Comparison of ENCODE assay signal across 15 cellular contexts in genomic region chr16:10600792-10601443, GRCh38. TPM values are rescaled to one million over a fixed set of nuclear protein-coding genes. Genes with fewer than 3 reads are reported as not detected.
A peak's percentile ranks its signal among the peaks of the same experiment; 100 is the strongest.
DNase-seq lines count a peak whose midpoint lies in the region; ATAC-seq, FAIRE-seq and TF ChIP-seq lines count a peak whose summit lies in the region.
"Had no signal": no experiment of that assay in that cellular context is flagged by ENCODE, and none has a peak within 500 bp of the region (broad histone marks: within the 10 kb centered on the region; RNA-seq: fewer than 3 reads in every experiment).

No MANE protein-coding gene starts in this region.

- TF ChIP-seq CTCF in A549 (IDR thresholded peaks at IDR 0.05) (no peak), GM12878 (IDR thresholded peaks at IDR 0.05 in 2 of 3, conservative IDR thresholded peaks at IDR 0.05 in 1 of 3; ENCODE audit: control insufficient read depth in 2 of 3, extremely low read depth in 1 of 3, insufficient read depth in 1 of 3, low read depth in 3 of 3, low read length in 3 of 3) (no peak), left lung (IDR thresholded peaks at IDR 0.05) (no peak)

- POLR2A ChIA-PET in A549 (lab: Yijun Ruan, JAX) (no interaction called here), GM12878 (lab: Charles Lee) (interaction anchor here (1.3 kb wide), 1 partner anchor 8 kb away, joined by 4 read pairs; no protein-coding TSS in a partner anchor)

- intact Hi-C loops in GM12878 (cut with micrococcal nuclease; ENCODE audit: unreplicated experiment) (no loop called here), left lung (cut with DNase I) (no loop called here)

- SMC1A ChIA-PET in GM12878 (lab: Charles Lee; ENCODE audit: uncharacterized antibody, unreplicated experiment), result interaction anchor here (0.7 to 1.2 kb wide), 4 partner anchors 10 to 137 kb away, joined by 3 read pairs; no protein-coding TSS in a partner anchor

- H2AFZ ChIP-seq in GM12878 (ENCODE audit: control insufficient read depth, low read depth, low read length), result no peak overlapping the region

- no peak for DNase-seq in A549 (ENCODE audit: low read depth in 1 of 2, low spot score in 1 of 2)
- no peak for DNase-seq in GM12878 (ENCODE audit: low read depth, low spot score)
- no peak for DNase-seq in left lung
- DNase-seq in stimulated activated CD8-positive, alpha-beta memory T cell treated with anti-CD3 and anti-CD28 coated beads, Interleukin-4, amount 100 ng/mL, for 48 hours, result no peak
- no peak for DNase-seq in NCI-H82 (lab: John Stamatoyannopoulos, UW)
- DNase-seq: AML-193; cortex of kidney; Karpas-422; NCI-H2227 treated with DMSO at 0.1 percent for 48 hours; stimulated activated CD4-positive, alpha-beta T cell treated with anti-CD3 and anti-CD28 coated beads, Interleukin-12 subunit alpha, Interleukin-12 subunit beta, amount 100 ng/mL, for 4 hours; T1000 had no signal

- no peaks in the 10 kb centered on the region for H3K36me3 ChIP-seq in GM12878 (ENCODE audit: control insufficient read depth in 2 of 2, insufficient read depth in 2 of 2, low read length in 1 of 2)
- no peaks in the 10 kb centered on the region for H3K36me3 ChIP-seq in left lung
- H3K36me3 ChIP-seq: gastroesophageal sphincter had no signal

- peaks cover 18% of the 10 kb centered on the region; the same call in 2 of the 3 replicates for H3K4me1 ChIP-seq in A549
- H3K4me1 ChIP-seq in GM12878 (ENCODE audit: control insufficient read depth, insufficient read depth, low read length), result peaks cover 38% of the 10 kb centered on the region
- H3K4me1 ChIP-seq in left lung, result peaks cover 22 to 36% of the 10 kb centered on the region in 2 donors

- H3K27ac ChIP-seq in A549, result peak overlapping the region; percentile 26 to 64; a peak in 1 of 6 replicates
- H3K27ac ChIP-seq in GM12878 (ENCODE audit: control insufficient read depth, insufficient read depth), result no peak overlapping the region
- H3K27ac ChIP-seq in left lung, result peak overlapping the region; percentile 50 to 57

- TF ChIP-seq EP300 in A549 (IDR thresholded peaks at IDR 0.05), result no peak
- 0 out of 4 replicates have a peak, but pooled peaks of 1 of the 2 experiments have one; percentile 36 for TF ChIP-seq EP300 in GM12878 (IDR thresholded peaks at IDR 0.05; ENCODE audit: borderline replicate concordance in 1 of 2, control insufficient read depth in 1 of 2, low read depth in 2 of 2, low read length in 2 of 2)

- in situ Hi-C loops in GM12878 (cut with MboI), result no loop called here

- BruUV-seq in GM12878 (replicated peaks; lab: Mats Ljungman, UMichigan), result no TSS peak

- H3K4me2 ChIP-seq in A549, result peak overlapping the region; percentile 40; the same call in 2 of the 3 replicates
- peak overlapping the region; percentile 5; the same call in 1 of the 2 replicates for H3K4me2 ChIP-seq in GM12878 (ENCODE audit: control insufficient read depth, insufficient read depth)

- no peaks in the 10 kb centered on the region for H3K79me2 ChIP-seq in GM12878 (ENCODE audit: control insufficient read depth, insufficient read depth, low read length)

- CTCF ChIA-PET in A549 (lab: Yijun Ruan, JAX), result interaction anchor here (1.4 to 1.7 kb wide), 2 partner anchors 27 to 344 kb away, joined by 3 read pairs; no protein-coding TSS in a partner anchor
- CTCF ChIA-PET in GM12878 (lab: Yijun Ruan, JAX), result interaction anchor here (0.7 to 1.2 kb wide), 3 partner anchors 9 to 128 kb away, joined by 3 read pairs; no protein-coding TSS in a partner anchor

- H3K27me3 ChIP-seq in GM12878 (replicated peaks in 1 of 2; ENCODE audit: control insufficient read depth in 2 of 2, insufficient read depth in 2 of 2, low read length in 1 of 2), result no peaks in the 10 kb centered on the region; a peak in 1 of 4 replicates
- no peaks in the 10 kb centered on the region for H3K27me3 ChIP-seq in left lung
- H3K27me3 ChIP-seq: gastroesophageal sphincter had no signal

- FAIRE-seq in A549 (lab: Jason Lieb, UNC) (no peak), GM12878 (lab: Jason Lieb, UNC) (no peak)

- no peaks in the 10 kb centered on the region for H4K20me1 ChIP-seq in GM12878 (ENCODE audit: control insufficient read depth, insufficient read depth)

- RAD21 ChIA-PET in GM12878 (lab: Charles Lee; ENCODE audit: unreplicated experiment), result interaction anchor here (1.0 to 1.4 kb wide), 5 partner anchors 9 to 152 kb away, joined by 3 to 4 read pairs (median 4); no protein-coding TSS in a partner anchor

- H3K9me3 ChIP-seq in A549 (no peaks in the 10 kb centered on the region), GM12878 (replicated peaks; ENCODE audit: control insufficient read depth, insufficient read depth, low read length) (no peaks in the 10 kb centered on the region), left lung (no peaks in the 10 kb centered on the region)
- H3K9me3 ChIP-seq: gastroesophageal sphincter had no signal

- no peak for TF ChIP-seq RAD21 in A549 (conservative IDR thresholded peaks at IDR 0.05 in 1 of 2, IDR thresholded peaks at IDR 0.05 in 1 of 2)
- TF ChIP-seq RAD21 in GM12878 (IDR thresholded peaks at IDR 0.05; ENCODE audit: insufficient read depth, low read depth, low read length), result no peak

- peak in 1 of 2 experiments; percentile 23; a peak in 2 of 6 replicates for ATAC-seq in A549
- ATAC-seq in GM21619 (IDR thresholded peaks at IDR 0.05; ENCODE audit: unreplicated experiment), result peak; percentile 52
- peak; percentile 73 for ATAC-seq in GM12878
- ATAC-seq in left lung, result peak; percentile 52
- ATAC-seq in GM21390 (IDR thresholded peaks at IDR 0.05; ENCODE audit: unreplicated experiment), result no peak
- no peak for ATAC-seq in HG03095 (IDR thresholded peaks at IDR 0.05; ENCODE audit: unreplicated experiment)

- H3K4me3 ChIP-seq in A549 (no peak overlapping the region), GM12878 (no peak overlapping the region; the same call in 1 of the 2 replicates), left lung (no peak overlapping the region)
- H3K4me3 ChIP-seq: gastroesophageal sphincter had no signal

- H3K9ac ChIP-seq in GM12878 (ENCODE audit: control insufficient read depth, insufficient read depth, low read length), result no peak overlapping the region

- TF ChIP-seq POLR2A in A549 (IDR thresholded peaks at IDR 0.05; ENCODE audit: low read length) (no peak), GM12878 (IDR thresholded peaks at IDR 0.05; ENCODE audit: low read depth, low read length) (no peak)

- 75% methylated on average over 12 of the region's 12 CpGs for WGBS in A549 (ENCODE audit: missing lambda C conversion rate)
- WGBS in GM12878 (ENCODE audit: insufficient coverage, insufficient replicate concordance, low lambda C conversion rate, missing lambda C conversion rate), result 40% methylated on average over 12 of the region's 12 CpGs

TF ChIP-seq in A549, 52 proteins besides CTCF, POLR2A, EP300 and RAD21 (continues in another document):
- no peak for TF ChIP-seq ELK1 (IDR thresholded peaks at IDR 0.05; ENCODE audit: low read depth, low read length)

TF ChIP-seq in GM12878, 131 proteins besides CTCF, POLR2A, EP300 and RAD21 (continues in another document):
- TF ChIP-seq MAX (IDR thresholded peaks at IDR 0.05; ENCODE audit: low read depth, low read length) (no peak), BCL11A (IDR thresholded peaks at IDR 0.05; ENCODE audit: low read depth, low read length) (0 out of 2 replicates have a peak, but pooled peaks have one; percentile 16), EZH2 (IDR thresholded peaks at IDR 0.05; ENCODE audit: borderline replicate concordance, control insufficient read depth, low read depth, low read length) (no peak), JUNB (IDR thresholded peaks at IDR 0.05) (peak; percentile 34; the same call in 1 of the 2 replicates), DPF2 (IDR thresholded peaks at IDR 0.05) (0 out of 2 replicates have a peak, but pooled peaks have one; percentile 21), ASH2L (IDR thresholded peaks at IDR 0.05; ENCODE audit: borderline replicate concordance, low read depth) (no peak), YY1 (IDR thresholded peaks at IDR 0.05; ENCODE audit: low read depth, low read length) (no peak), MTA2 (IDR thresholded peaks at IDR 0.05; ENCODE audit: low read depth) (peak; percentile 50; the same call in 1 of the 2 replicates), EED (IDR thresholded peaks at IDR 0.05; ENCODE audit: low read depth) (peak; percentile 94), IKZF1 (conservative IDR thresholded peaks at IDR 0.05) (peak; percentile 74), FOS (IDR thresholded peaks at IDR 0.05; ENCODE audit: borderline replicate concordance, extremely low read depth, insufficient read length) (no peak), RUNX3 (IDR thresholded peaks at IDR 0.05; ENCODE audit: low read length) (peak; percentile 79), IKZF2 (IDR thresholded peaks at IDR 0.05) (peak; percentile 81 to 83), SUZ12 (IDR thresholded peaks at IDR 0.05; ENCODE audit: unreplicated experiment) (no peak)

RNA-seq across cellular contexts. Expression of gene EMP2, which starts 20.5 kb away (rescaled TPM):
- polyA plus RNA-seq in A549 (2011; rRNA removed), result 21.4 and 26.5 TPM in 2 replicates
- 11.8 and 18.6 TPM in 2 replicates for polyA plus RNA-seq in A549 (2012; cell fraction: cytosol; rRNA removed)
- polyA plus RNA-seq in A549 (2012; cell fraction: nucleus; rRNA removed), result 8.6 and 9.6 TPM in 2 replicates
- 13.4 to 14.7 TPM (median 14.2 TPM) in 3 replicates for polyA plus RNA-seq in A549 (2017; fragmentation: RNase III; extraction: RNeasy Plus Mini Kit Qiagen cat#74134 plus additional on column Dnase treatment)
- 45.9 and 48.2 TPM in 2 replicates for polyA minus RNA-seq in A549 (2011; rRNA and poly(A)+ RNA removed)
- 0.95 and 1.0 TPM in 2 replicates for total RNA-seq in GM12878 (2013; cell fraction: nucleolus; rRNA removed)
- 3.2 and 3.4 TPM in 2 replicates for total RNA-seq in GM12878 (2014; rRNA removed)
- total RNA-seq in GM12878 (2014; rRNA removed; fragmentation: Illumina TruSeq; extraction: Trizol), result 2.6 and 2.9 TPM in 2 replicates
- total RNA-seq in GM12878 (2021), result 5.7 and 5.8 TPM in 2 replicates
- 1.9 TPM for polyA plus RNA-seq in GM12878 (2011; ENCODE audit: low read depth)
- 0.20 and 0.41 TPM in 2 replicates for polyA plus RNA-seq in GM12878 (2011; rRNA removed)
- 0.15 and 0.33 TPM in 2 replicates for polyA plus RNA-seq in GM12878 (2011; cell fraction: cytosol; rRNA removed)
- 0.26 and 0.31 TPM in 2 replicates for polyA plus RNA-seq in GM12878 (2011; cell fraction: nucleus; rRNA removed)
- polyA plus RNA-seq in GM12878 (2012), result 0.80 and 0.93 TPM in 2 replicates
- polyA plus RNA-seq in GM12878 (2014; fragmentation: Illumina TruSeq; extraction: Trizol), result 2.9 and 3.6 TPM in 2 replicates
- polyA plus RNA-seq in GM12878 (2014; fragmentation: Nextera tagmentation; extraction: Ambion mirVana), result 1 to 10 TPM; 4.4 to 6.1 TPM
- polyA plus RNA-seq in GM12878 (2014; rRNA removed), result 2.9 and 3.1 TPM in 2 replicates
- 10 to 100 TPM in 1 of 2 experiments, 1 to 10 TPM in 1; 8.9 to 10.4 TPM for polyA plus RNA-seq in GM12878 (2016; fragmentation: Nextera tagmentation; extraction: Ambion mirVana)
- 0.41 and 0.51 TPM in 2 replicates for polyA minus RNA-seq in GM12878 (2011; rRNA and poly(A)+ RNA removed)
- polyA minus RNA-seq in GM12878 (2011; cell fraction: cytosol; rRNA and poly(A)+ RNA removed), result 0.53 and 0.83 TPM in 2 replicates
- polyA minus RNA-seq in GM12878 (2011; cell fraction: nucleus; rRNA and poly(A)+ RNA removed), result 0.12 and 0.29 TPM in 2 replicates
- total RNA-seq in left lung, result 100 to 1,000 TPM; 263 to 487 TPM

Comparison
In these comparisons a context has a peak if more than half of its experiments do, and no peak if none do; other contexts are left out.
1. ATAC-seq: peak in GM21619 (single experiment), GM12878 (single experiment) and left lung (single experiment); none in GM21390 (single experiment) and HG03095 (single experiment).
2. RNA of gene EMP2, which starts 20.5 kb away (total RNA-seq): 263 to 487 TPM in left lung; 0.95 to 5.8 TPM in GM12878; every median in the first group is over 10 times any median in the second.
3. Of the 24 proteins assayed by ChIP-seq in both GM12878 and A549: peak only in GM12878: JUNB; only in A549: none; in both: none; in neither: 22; mixed calls (peak in some experiments, not most) for 1.